Comparison of ENCODE assay signal across 1 cellular context in the genomic region with DNA sequence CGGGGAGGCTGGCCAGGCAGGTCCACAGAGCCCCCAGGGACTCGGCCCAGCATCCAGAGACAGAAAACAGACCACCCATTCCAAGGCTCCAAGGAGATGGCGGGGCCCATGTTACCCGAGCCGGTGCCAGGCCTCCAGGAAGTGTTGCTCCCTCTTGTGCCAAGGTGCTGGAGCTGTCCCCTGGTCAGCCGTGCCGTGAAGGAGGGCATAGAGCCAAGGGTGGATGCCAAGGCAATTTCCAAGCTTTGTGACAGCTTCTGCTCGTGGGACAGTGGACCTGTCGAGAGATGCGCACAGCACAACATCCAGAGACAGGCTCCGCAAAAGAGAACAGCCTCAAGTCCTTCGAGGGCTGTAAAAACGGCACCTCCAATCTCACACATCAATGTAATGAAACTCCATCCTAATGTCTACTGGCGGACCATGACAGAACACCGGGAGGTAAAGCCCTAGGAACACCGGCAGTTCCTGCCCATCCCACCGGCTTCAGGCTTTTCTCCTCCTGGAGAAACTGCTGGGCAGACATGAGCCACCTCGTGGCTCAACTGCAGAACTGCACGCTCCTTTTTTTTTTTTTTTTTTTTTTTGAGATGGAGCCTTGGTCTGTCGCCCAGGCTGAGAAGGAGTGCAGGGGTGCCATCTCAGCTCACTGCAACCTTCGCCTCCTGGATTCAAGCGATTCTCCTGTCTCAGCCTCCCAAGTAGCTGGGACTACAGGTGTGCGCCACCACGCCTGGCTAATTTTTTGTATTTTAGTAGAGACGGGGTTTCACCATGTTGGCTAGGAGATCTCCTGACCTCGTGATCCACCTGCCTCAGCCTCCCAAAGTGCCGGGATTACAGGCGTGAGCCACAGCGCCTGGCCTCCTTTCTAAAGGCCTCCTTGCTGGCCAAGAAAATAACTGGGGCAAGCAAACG.
A peak's percentile ranks its signal among the peaks of the same experiment; 100 is the strongest.
TF ChIP-seq lines count a peak whose summit lies in the region.

No MANE protein-coding gene starts in this region.

TF ChIP-seq in HepG2, 621 proteins besides CTCF, POLR2A, EP300 and RAD21 (continued from another document and continues in another):
- TF ChIP-seq ZBED4 (CRISPR knock-in tag; IDR thresholded peaks at IDR 0.05; ENCODE audit: borderline replicate concordance) (0 out of 2 replicates have a peak, but pooled peaks have one; percentile 18), MBD4 (IDR thresholded peaks at IDR 0.05; ENCODE audit: borderline replicate concordance, low read length) (no peak), FIP1L1 (IDR thresholded peaks at IDR 0.05; ENCODE audit: borderline replicate concordance, insufficient read depth, low read depth, low read length) (no peak), JDP2 (CRISPR knock-in tag; IDR thresholded peaks at IDR 0.05; ENCODE audit: borderline replicate concordance) (no peak), POGK (CRISPR knock-in tag; conservative IDR thresholded peaks at IDR 0.05) (no peak), KAT2B (IDR thresholded peaks at IDR 0.05; ENCODE audit: borderline replicate concordance, low read depth, low read length) (no peak), GLMP (CRISPR knock-in tag; IDR thresholded peaks at IDR 0.05; ENCODE audit: borderline replicate concordance) (no peak), ZNF773 (CRISPR knock-in tag; IDR thresholded peaks at IDR 0.05; ENCODE audit: borderline replicate concordance) (no peak), KMT2A (CRISPR knock-in tag; IDR thresholded peaks at IDR 0.05) (no peak), ZNF224 (CRISPR knock-in tag; IDR thresholded peaks at IDR 0.05) (no peak), KLF6 (CRISPR knock-in tag; IDR thresholded peaks at IDR 0.05) (no peak), HDAC2 (CRISPR knock-in tag; IDR thresholded peaks at IDR 0.05) (no peak), SAFB2 (CRISPR knock-in tag; IDR thresholded peaks at IDR 0.05; ENCODE audit: borderline replicate concordance, low read depth) (no peak), SMAD9 (CRISPR knock-in tag; IDR thresholded peaks at IDR 0.05) (no peak), ISL2 (CRISPR knock-in tag; IDR thresholded peaks at IDR 0.05) (peak; percentile 54; the same call in 1 of the 2 replicates), ZNF432 (CRISPR knock-in tag; IDR thresholded peaks at IDR 0.05; ENCODE audit: borderline replicate concordance) (no peak), HOXA5 (CRISPR knock-in tag; IDR thresholded peaks at IDR 0.05) (no peak; the same call in 1 of the 2 replicates), HES4 (CRISPR knock-in tag; IDR thresholded peaks at IDR 0.05; ENCODE audit: borderline replicate concordance) (0 out of 2 replicates have a peak, but pooled peaks have one; percentile 20), PHF8 (CRISPR knock-in tag; IDR thresholded peaks at IDR 0.05) (no peak), SOX5 (CRISPR knock-in tag; IDR thresholded peaks at IDR 0.05; ENCODE audit: borderline replicate concordance) (no peak), SNAI1 (CRISPR knock-in tag; IDR thresholded peaks at IDR 0.05; ENCODE audit: borderline replicate concordance) (no peak), FLYWCH1 (CRISPR knock-in tag; IDR thresholded peaks at IDR 0.05) (no peak), TRAFD1 (CRISPR knock-in tag; IDR thresholded peaks at IDR 0.05; ENCODE audit: borderline replicate concordance) (no peak), PCBP2 (optimal IDR thresholded peaks at IDR 0.05; ENCODE audit: low read depth, low read length, poor library complexity, severe bottlenecking) (no peak), HNRNPK (IDR thresholded peaks at IDR 0.05; ENCODE audit: low read depth, low read length, poor library complexity, severe bottlenecking) (no peak), FOXK2 (IDR thresholded peaks at IDR 0.05) (no peak), NPAS2 (CRISPR knock-in tag; IDR thresholded peaks at IDR 0.05; ENCODE audit: borderline replicate concordance) (no peak), ZNF672 (CRISPR knock-in tag; IDR thresholded peaks at IDR 0.05) (no peak)
- TF ChIP-seq, protein P1, sequence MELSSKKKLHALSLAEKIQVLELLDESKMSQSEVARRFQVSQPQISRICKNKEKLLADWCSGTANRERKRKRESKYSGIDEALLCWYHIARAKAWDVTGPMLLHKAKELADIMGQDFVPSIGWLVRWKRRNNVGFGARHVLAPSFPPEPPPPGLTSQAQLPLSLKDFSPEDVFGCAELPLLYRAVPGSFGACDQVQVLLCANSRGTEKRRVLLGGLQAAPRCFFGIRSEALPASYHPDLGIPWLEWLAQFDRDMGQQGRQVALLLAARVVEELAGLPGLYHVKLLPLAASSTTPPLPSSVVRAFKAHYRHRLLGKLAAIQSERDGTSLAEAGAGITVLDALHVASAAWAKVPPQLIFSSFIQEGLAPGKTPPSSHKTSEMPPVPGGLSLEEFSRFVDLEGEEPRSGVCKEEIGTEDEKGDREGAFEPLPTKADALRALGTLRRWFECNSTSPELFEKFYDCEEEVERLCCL (CRISPR knock-in tag; IDR thresholded peaks at IDR 0.05; ENCODE audit: borderline replicate concordance) = no peak
- TF ChIP-seq, protein P2, sequence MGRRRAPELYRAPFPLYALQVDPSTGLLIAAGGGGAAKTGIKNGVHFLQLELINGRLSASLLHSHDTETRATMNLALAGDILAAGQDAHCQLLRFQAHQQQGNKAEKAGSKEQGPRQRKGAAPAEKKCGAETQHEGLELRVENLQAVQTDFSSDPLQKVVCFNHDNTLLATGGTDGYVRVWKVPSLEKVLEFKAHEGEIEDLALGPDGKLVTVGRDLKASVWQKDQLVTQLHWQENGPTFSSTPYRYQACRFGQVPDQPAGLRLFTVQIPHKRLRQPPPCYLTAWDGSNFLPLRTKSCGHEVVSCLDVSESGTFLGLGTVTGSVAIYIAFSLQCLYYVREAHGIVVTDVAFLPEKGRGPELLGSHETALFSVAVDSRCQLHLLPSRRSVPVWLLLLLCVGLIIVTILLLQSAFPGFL (CRISPR knock-in tag; IDR thresholded peaks at IDR 0.05) = no peak
- TF ChIP-seq, protein P3, sequence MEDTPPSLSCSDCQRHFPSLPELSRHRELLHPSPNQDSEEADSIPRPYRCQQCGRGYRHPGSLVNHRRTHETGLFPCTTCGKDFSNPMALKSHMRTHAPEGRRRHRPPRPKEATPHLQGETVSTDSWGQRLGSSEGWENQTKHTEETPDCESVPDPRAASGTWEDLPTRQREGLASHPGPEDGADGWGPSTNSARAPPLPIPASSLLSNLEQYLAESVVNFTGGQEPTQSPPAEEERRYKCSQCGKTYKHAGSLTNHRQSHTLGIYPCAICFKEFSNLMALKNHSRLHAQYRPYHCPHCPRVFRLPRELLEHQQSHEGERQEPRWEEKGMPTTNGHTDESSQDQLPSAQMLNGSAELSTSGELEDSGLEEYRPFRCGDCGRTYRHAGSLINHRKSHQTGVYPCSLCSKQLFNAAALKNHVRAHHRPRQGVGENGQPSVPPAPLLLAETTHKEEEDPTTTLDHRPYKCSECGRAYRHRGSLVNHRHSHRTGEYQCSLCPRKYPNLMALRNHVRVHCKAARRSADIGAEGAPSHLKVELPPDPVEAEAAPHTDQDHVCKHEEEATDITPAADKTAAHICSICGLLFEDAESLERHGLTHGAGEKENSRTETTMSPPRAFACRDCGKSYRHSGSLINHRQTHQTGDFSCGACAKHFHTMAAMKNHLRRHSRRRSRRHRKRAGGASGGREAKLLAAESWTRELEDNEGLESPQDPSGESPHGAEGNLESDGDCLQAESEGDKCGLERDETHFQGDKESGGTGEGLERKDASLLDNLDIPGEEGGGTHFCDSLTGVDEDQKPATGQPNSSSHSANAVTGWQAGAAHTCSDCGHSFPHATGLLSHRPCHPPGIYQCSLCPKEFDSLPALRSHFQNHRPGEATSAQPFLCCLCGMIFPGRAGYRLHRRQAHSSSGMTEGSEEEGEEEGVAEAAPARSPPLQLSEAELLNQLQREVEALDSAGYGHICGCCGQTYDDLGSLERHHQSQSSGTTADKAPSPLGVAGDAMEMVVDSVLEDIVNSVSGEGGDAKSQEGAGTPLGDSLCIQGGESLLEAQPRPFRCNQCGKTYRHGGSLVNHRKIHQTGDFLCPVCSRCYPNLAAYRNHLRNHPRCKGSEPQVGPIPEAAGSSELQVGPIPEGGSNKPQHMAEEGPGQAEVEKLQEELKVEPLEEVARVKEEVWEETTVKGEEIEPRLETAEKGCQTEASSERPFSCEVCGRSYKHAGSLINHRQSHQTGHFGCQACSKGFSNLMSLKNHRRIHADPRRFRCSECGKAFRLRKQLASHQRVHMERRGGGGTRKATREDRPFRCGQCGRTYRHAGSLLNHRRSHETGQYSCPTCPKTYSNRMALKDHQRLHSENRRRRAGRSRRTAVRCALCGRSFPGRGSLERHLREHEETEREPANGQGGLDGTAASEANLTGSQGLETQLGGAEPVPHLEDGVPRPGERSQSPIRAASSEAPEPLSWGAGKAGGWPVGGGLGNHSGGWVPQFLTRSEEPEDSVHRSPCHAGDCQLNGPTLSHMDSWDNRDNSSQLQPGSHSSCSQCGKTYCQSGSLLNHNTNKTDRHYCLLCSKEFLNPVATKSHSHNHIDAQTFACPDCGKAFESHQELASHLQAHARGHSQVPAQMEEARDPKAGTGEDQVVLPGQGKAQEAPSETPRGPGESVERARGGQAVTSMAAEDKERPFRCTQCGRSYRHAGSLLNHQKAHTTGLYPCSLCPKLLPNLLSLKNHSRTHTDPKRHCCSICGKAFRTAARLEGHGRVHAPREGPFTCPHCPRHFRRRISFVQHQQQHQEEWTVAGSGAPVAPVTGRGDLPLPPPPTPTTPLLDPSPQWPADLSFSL (CRISPR knock-in tag; IDR thresholded peaks at IDR 0.05) = no peak
- TF ChIP-seq, protein P4, sequence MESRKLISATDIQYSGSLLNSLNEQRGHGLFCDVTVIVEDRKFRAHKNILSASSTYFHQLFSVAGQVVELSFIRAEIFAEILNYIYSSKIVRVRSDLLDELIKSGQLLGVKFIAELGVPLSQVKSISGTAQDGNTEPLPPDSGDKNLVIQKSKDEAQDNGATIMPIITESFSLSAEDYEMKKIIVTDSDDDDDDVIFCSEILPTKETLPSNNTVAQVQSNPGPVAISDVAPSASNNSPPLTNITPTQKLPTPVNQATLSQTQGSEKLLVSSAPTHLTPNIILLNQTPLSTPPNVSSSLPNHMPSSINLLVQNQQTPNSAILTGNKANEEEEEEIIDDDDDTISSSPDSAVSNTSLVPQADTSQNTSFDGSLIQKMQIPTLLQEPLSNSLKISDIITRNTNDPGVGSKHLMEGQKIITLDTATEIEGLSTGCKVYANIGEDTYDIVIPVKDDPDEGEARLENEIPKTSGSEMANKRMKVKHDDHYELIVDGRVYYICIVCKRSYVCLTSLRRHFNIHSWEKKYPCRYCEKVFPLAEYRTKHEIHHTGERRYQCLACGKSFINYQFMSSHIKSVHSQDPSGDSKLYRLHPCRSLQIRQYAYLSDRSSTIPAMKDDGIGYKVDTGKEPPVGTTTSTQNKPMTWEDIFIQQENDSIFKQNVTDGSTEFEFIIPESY (CRISPR knock-in tag; IDR thresholded peaks at IDR 0.05) = no peak
- TF ChIP-seq, protein P5, sequence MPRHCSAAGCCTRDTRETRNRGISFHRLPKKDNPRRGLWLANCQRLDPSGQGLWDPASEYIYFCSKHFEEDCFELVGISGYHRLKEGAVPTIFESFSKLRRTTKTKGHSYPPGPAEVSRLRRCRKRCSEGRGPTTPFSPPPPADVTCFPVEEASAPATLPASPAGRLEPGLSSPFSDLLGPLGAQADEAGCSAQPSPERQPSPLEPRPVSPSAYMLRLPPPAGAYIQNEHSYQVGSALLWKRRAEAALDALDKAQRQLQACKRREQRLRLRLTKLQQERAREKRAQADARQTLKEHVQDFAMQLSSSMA (CRISPR knock-in tag; IDR thresholded peaks at IDR 0.05) = no peak
